ENCODE assay signal across 24 cellular contexts in genomic region chr5:71859515-71859914, GRCh38.
"Had no signal": no experiment of that assay in that cellular context is flagged by ENCODE, and none has a peak within 500 bp of the region (broad histone marks: within the 10 kb centered on the region; RNA-seq: fewer than 3 reads in every experiment).

No MANE protein-coding gene starts in this region.

- H3K27me3 ChIP-seq: ascending aorta, breast epithelium, cardiac muscle cell, dorsolateral prefrontal cortex had no signal

- ATAC-seq: activated CD4-positive, alpha-beta T cell treated with anti-CD3 and anti-CD28 coated beads for 36 hours; activated naive CD4-positive, alpha-beta T cell treated with anti-CD3 and anti-CD28 coated beads, Interleukin-2, amount 50 U/mL, for 72 hours; activated T-cell treated with anti-CD3 and anti-CD28 coated beads, Interleukin-2, amount 50 U/mL, for 72 hours; esophagus mucosa had no signal

- DNase-seq: activated CD4-positive, alpha-beta memory T cell treated with anti-CD3 and anti-CD28 coated beads for 36 hours; activated CD4-positive, alpha-beta T cell treated with anti-CD3 and anti-CD28 coated beads for 36 hours; activated CD4-positive, alpha-beta T cell treated with anti-CD3 and anti-CD28 coated beads, Interleukin-2, amount 10 ng/mL, durations not matched to agents 24 days and 14 days; activated CD4-positive, CD25-positive, alpha-beta regulatory T cell; activated CD4-positive, CD25-positive, alpha-beta regulatory T cell treated with anti-CD3 and anti-CD28 coated beads, Interleukin-2, amount 50 U/mL, for 72 hours; activated CD8-positive, alpha-beta memory T cell treated with anti-CD3 and anti-CD28 coated beads, Interleukin-2, amount 50 U/mL, for 48 hours; activated gamma-delta T cell; activated naive CD4-positive, alpha-beta T cell; activated naive CD4-positive, alpha-beta T cell treated with anti-CD3 and anti-CD28 coated beads, Interleukin-2, amount 10 ng/mL, durations not matched to agents 7 days and 5 days; activated naive CD8-positive, alpha-beta T cell treated with anti-CD3 and anti-CD28 coated beads, Interleukin-2, amount 10 ng/mL, durations not matched to agents 7 days and 5 days; activated T-cell treated with anti-CD3 and anti-CD28 coated beads for 4 hours; activated T-cell treated with anti-CD3 and anti-CD28 coated beads, Interleukin-2, amount 50 U/mL, for 24 hours; activated T-cell treated with anti-CD3 and anti-CD28 coated beads, Interleukin-2, amount 50 U/mL, for 72 hours; dorsolateral prefrontal cortex; effector memory CD4-positive, alpha-beta T cell; foreskin fibroblast; head of caudate nucleus; T-helper 2 cell had no signal

- H3K4me1 ChIP-seq: ascending aorta, breast epithelium had no signal

- H3K4me3 ChIP-seq: ascending aorta, breast epithelium, cardiac muscle cell, coronary artery, dorsolateral prefrontal cortex had no signal

- H3K36me3 ChIP-seq: ascending aorta, breast epithelium, cardiac muscle cell had no signal

- H3K27ac ChIP-seq: ascending aorta, breast epithelium, cardiac muscle cell, coronary artery, dorsolateral prefrontal cortex had no signal
